In the genomic region with DNA sequence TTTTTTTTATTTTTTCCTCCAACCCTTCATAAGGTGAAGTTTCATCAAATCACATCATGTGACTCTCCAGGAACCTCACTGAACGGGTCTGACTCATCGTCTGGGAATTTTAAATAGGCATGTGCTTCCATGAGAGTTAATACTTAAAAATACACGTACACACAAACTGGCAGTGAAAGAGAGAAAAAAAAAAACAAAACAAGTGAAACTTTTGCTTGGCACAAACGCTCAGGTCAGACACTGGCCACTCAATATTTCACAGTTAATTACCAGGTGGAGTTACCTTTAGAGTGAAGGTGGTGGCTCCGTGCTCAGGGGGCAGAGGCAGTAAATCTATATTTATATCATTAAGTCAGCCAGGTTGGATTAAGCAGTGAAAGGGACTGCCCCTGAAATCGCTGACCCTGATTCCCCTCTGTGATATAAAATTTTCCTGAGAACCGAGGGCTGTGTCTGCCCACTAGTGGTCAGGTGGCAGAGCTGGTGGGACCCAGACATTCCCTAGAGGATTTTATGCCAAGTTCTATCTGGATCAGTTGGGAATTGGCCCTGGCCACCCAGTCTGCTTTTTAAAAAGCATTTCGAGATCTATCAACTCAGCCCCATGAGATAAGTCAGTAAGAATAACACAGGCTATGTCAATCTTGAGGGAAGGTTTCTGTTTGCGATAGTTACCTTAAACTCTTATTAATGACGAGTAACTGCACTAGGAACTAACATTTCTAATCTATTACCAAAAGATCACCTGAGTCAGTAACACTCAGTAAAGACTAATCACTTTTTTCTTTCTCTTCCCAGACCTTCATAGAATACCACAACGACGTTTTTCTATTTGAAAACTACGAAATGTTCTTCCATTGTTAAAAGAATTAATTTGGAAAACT, we compare ENCODE assay signal across 8 cellular contexts.
DNase-seq lines count a peak whose midpoint lies in the region; ATAC-seq and TF ChIP-seq lines count a peak whose summit lies in the region.

No MANE protein-coding gene starts in this region.

- H3K4me1 Mint-ChIP-seq in mesothelial cell of epicardium: peaks cover 38% of the 10 kb centered on the region

- H3K9me3 ChIP-seq in duodenal mucosa (ENCODE audit: control insufficient read depth in 1 of 2, low read length in 2 of 2): no peaks in the 10 kb centered on the region

- H3K9me3 Mint-ChIP-seq in mesothelial cell of epicardium: peaks cover 8% of the 10 kb centered on the region

- H3K4me3 Mint-ChIP-seq in mesothelial cell of epicardium: peak overlapping the region; percentile 18

- peak overlapping the region; percentile 99 for H3K27ac Mint-ChIP-seq in mesothelial cell of epicardium

- H3K27ac ChIP-seq in duodenal mucosa (ENCODE audit: low read depth, low read length): no peak overlapping the region

- H3K27me3 Mint-ChIP-seq in mesothelial cell of epicardium (ENCODE audit: low read depth): no peaks in the 10 kb centered on the region

- H3K36me3 ChIP-seq in duodenal mucosa (ENCODE audit: control insufficient read depth in 1 of 2, insufficient read depth in 2 of 2, low read length in 2 of 2): no peaks in the 10 kb centered on the region

- peaks cover 0 to 6% of the 10 kb centered on the region in 2 donors for H3K4me1 ChIP-seq in duodenal mucosa (ENCODE audit: control insufficient read depth in 1 of 2, insufficient read depth in 2 of 2, low read length in 2 of 2)

- no peak overlapping the region for H3K9ac ChIP-seq in duodenal mucosa (ENCODE audit: low read depth in 1 of 2, low read length in 2 of 2)

- peak overlapping the region; percentile 25 to 37 for H3K4me3 ChIP-seq in duodenal mucosa (ENCODE audit: low read depth in 1 of 2, low read length in 2 of 2)

- H3K36me3 Mint-ChIP-seq in mesothelial cell of epicardium: peaks cover 7% of the 10 kb centered on the region

- ATAC-seq in HG02678 (IDR thresholded peaks at IDR 0.05; ENCODE audit: unreplicated experiment): no peak

- TF ChIP-seq CTCF in mesothelial cell of epicardium (IDR thresholded peaks at IDR 0.05; ENCODE audit: unreplicated experiment): peak; percentile 65

- no peaks in the 10 kb centered on the region for H3K27me3 ChIP-seq in duodenal mucosa (ENCODE audit: control insufficient read depth in 1 of 2, insufficient read depth in 2 of 2, low read length in 2 of 2)

- DNase-seq in NCI-H2081 (lab: John Stamatoyannopoulos, UW): peak; percentile 18 to 63
- DNase-seq in NCI-H2081 treated with DMSO at 0.1 percent for 48 hours (lab: John Stamatoyannopoulos, UW): no peak
- DNase-seq in NCI-H748 treated with DMSO at 0.1 percent for 48 hours (lab: John Stamatoyannopoulos, UW): peak; percentile 95
- DNase-seq in mesothelial cell of epicardium (ENCODE audit: low spot score in 2 of 2, unreplicated experiment in 2 of 2): peak in 1 of 2 experiments; percentile 54
- no peak for DNase-seq in NCI-H187 (lab: John Stamatoyannopoulos, UW)
- no peak for DNase-seq in NOMO-1 treated with dmso at 0.1 percent for 144 hours (lab: John Stamatoyannopoulos, UW; ENCODE audit: unreplicated experiment)

Comparison
In these comparisons a context has a peak if more than half of its experiments do, and no peak if none do; other contexts are left out.
1. DNase-seq: peak in NCI-H2081 (2 of 2) and NCI-H748 treated with DMSO at 0.1 percent for 48 hours (single experiment); none in NCI-H2081 treated with DMSO at 0.1 percent for 48 hours (single experiment), NCI-H187 (0 of 2) and NOMO-1 treated with dmso at 0.1 percent for 144 hours (single experiment).